ENCODE assay signal across 18 cellular contexts in genomic region chr2:232300894-232301387, GRCh38.
DNase-seq lines count a peak whose midpoint lies in the region; ATAC-seq, FAIRE-seq and TF ChIP-seq lines count a peak whose summit lies in the region.
"Had no signal": no experiment of that assay in that cellular context is flagged by ENCODE, and none has a peak within 500 bp of the region (broad histone marks: within the 10 kb centered on the region; RNA-seq: fewer than 3 reads in every experiment).

No MANE protein-coding gene starts in this region.

- POLR2A ChIA-PET in WTC11 (lab: Charles Lee), result no interaction called here
- POLR2A ChIA-PET in OCI-LY7 (lab: Charles Lee), result interaction anchor here (0.6 to 0.7 kb wide), 4 partner anchors 16 to 355 kb away, joined by 3 to 7 read pairs (median 4); no protein-coding TSS in a partner anchor

- H3K4me1 Mint-ChIP-seq in WTC11, result no peaks in the 10 kb centered on the region

- H3K9me3 Mint-ChIP-seq in WTC11, result no peaks in the 10 kb centered on the region
- H3K9me3 Mint-ChIP-seq: activated CD4-positive, alpha-beta memory T cell treated with anti-CD3 and anti-CD28 coated beads, Interleukin-2, amount 10 ng/mL, durations not matched to agents 7 days and 5 days; effector memory CD8-positive, alpha-beta T cell had no signal

- TF ChIP-seq CTCF in WTC11 (IDR thresholded peaks at IDR 0.05) (no peak), kidney epithelial cell (IDR thresholded peaks at IDR 0.05; ENCODE audit: insufficient read depth, low read length, poor library complexity, severe bottlenecking) (no peak), OCI-LY7 (conservative IDR thresholded peaks at IDR 0.05; ENCODE audit: low read length) (no peak)

- CTCF ChIA-PET in WTC11 (lab: Charles Lee), result interaction anchor here (0.6 to 2.1 kb wide), 6 partner anchors 8 to 401 kb away, joined by 3 to 9 read pairs (median 4); no protein-coding TSS in a partner anchor
- CTCF ChIA-PET in OCI-LY7 (lab: Charles Lee; ENCODE audit: unreplicated experiment), result no interaction called here

- H3K27ac ChIP-seq in BLaER1 treated with 17β-estradiol and CSF1 and Interleukin-3, amounts not matched to agents 10 nM and 100 nM, result peak overlapping the region in 9 of 11 experiments; percentile 26 to 79 (median 55); a peak in 15 of 22 replicates
- no peak overlapping the region for H3K27ac ChIP-seq in OCI-LY7 (ENCODE audit: low read depth, low read length, poor library complexity, severe bottlenecking)
- H3K27ac ChIP-seq: right lobe of liver, upper lobe of left lung had no signal

- peaks cover 21 to 58% (median 46%) of the 10 kb centered on the region in 11 experiments for H3K36me3 ChIP-seq in BLaER1 treated with 17β-estradiol and CSF1 and Interleukin-3, amounts not matched to agents 10 nM and 100 nM
- H3K36me3 ChIP-seq in kidney epithelial cell (ENCODE audit: control insufficient read depth, insufficient read depth, low read length), result no peaks in the 10 kb centered on the region
- no peaks in the 10 kb centered on the region for H3K36me3 ChIP-seq in OCI-LY7 (ENCODE audit: insufficient read depth, low read length)

- BruUV-seq in OCI-LY7 (replicated peaks; lab: Mats Ljungman, UMichigan), result no TSS peak

- DNase-seq in H54 (ENCODE audit: insufficient read length, low spot score) (peak; percentile 30), WTC11 (ENCODE audit: low spot score) (no peak), kidney epithelial cell (ENCODE audit: low read depth) (peak; percentile 12), amygdala (lab: John Stamatoyannopoulos, UW) (no peak), OCI-LY7 (ENCODE audit: low spot score) (no peak)
- DNase-seq: activated CD4-positive, alpha-beta memory T cell treated with anti-CD3 and anti-CD28 coated beads, Interleukin-2, amount 10 ng/mL, durations not matched to agents 7 days and 5 days; C1 segment of cervical spinal cord; effector memory CD8-positive, alpha-beta T cell; hippocampal formation; KG1; NCI-H446; right lobe of liver; upper lobe of left lung had no signal

- no peaks in the 10 kb centered on the region for H3K27me3 ChIP-seq in BLaER1 treated with 17β-estradiol and CSF1 and Interleukin-3, amounts not matched to agents 10 nM and 100 nM
- H3K27me3 ChIP-seq in kidney epithelial cell (ENCODE audit: control insufficient read depth, insufficient read depth, low read length), result no peaks in the 10 kb centered on the region
- H3K27me3 ChIP-seq: right lobe of liver, upper lobe of left lung had no signal

- FAIRE-seq in H54 (lab: Jason Lieb, UNC), result peak; percentile 33
- FAIRE-seq: GM12878 had no signal

- H3K36me3 Mint-ChIP-seq in WTC11, result no peaks in the 10 kb centered on the region; the same call in none of the 2 replicates

- no peak overlapping the region for H3K27ac Mint-ChIP-seq in WTC11
- H3K27ac Mint-ChIP-seq: activated CD4-positive, alpha-beta memory T cell treated with anti-CD3 and anti-CD28 coated beads, Interleukin-2, amount 10 ng/mL, durations not matched to agents 7 days and 5 days; effector memory CD8-positive, alpha-beta T cell had no signal

- H3K9ac ChIP-seq in BLaER1 treated with 17β-estradiol and CSF1 and Interleukin-3, amounts not matched to agents 10 nM and 100 nM, result peak overlapping the region in 1 of 11 experiments; percentile 37; a peak in 2 of 22 replicates

- no peaks in the 10 kb centered on the region for H3K27me3 Mint-ChIP-seq in WTC11 (ENCODE audit: low read depth)
- H3K27me3 Mint-ChIP-seq: activated CD4-positive, alpha-beta memory T cell treated with anti-CD3 and anti-CD28 coated beads, Interleukin-2, amount 10 ng/mL, durations not matched to agents 7 days and 5 days; effector memory CD8-positive, alpha-beta T cell had no signal

- intact Hi-C loops in OCI-LY7 (cut with micrococcal nuclease; ENCODE audit: unreplicated experiment), result no loop called here

- TF ChIP-seq POLR2A in H54 (IDR thresholded peaks at IDR 0.05; ENCODE audit: low read depth, low read length), result no peak

- H3K4me3 ChIP-seq in BLaER1 treated with 17β-estradiol and CSF1 and Interleukin-3, amounts not matched to agents 10 nM and 100 nM, result no peak overlapping the region
- H3K4me3 ChIP-seq in kidney epithelial cell (ENCODE audit: low read depth, low read length) (no peak overlapping the region), OCI-LY7 (ENCODE audit: low read depth, low read length, poor library complexity, severe bottlenecking) (no peak overlapping the region)
- H3K4me3 ChIP-seq: GM12878, right lobe of liver, upper lobe of left lung had no signal

- no peak overlapping the region for H3K4me3 Mint-ChIP-seq in WTC11
- H3K4me3 Mint-ChIP-seq: activated CD4-positive, alpha-beta memory T cell treated with anti-CD3 and anti-CD28 coated beads, Interleukin-2, amount 10 ng/mL, durations not matched to agents 7 days and 5 days; effector memory CD8-positive, alpha-beta T cell had no signal

- no peak overlapping the region for H2AFZ ChIP-seq in OCI-LY7 (ENCODE audit: low read length)

- H4K20me1 ChIP-seq in BLaER1 treated with 17β-estradiol and CSF1 and Interleukin-3, amounts not matched to agents 10 nM and 100 nM, result no peaks in the 10 kb centered on the region
- H4K20me1 ChIP-seq in OCI-LY7 (ENCODE audit: insufficient read depth, low read length), result no peaks in the 10 kb centered on the region

- H3K9me2 ChIP-seq in OCI-LY7 (ENCODE audit: insufficient read depth, low read length), result no peaks in the 10 kb centered on the region

- peaks cover 11 to 29% (median 18%) of the 10 kb centered on the region in 11 experiments for H3K9me3 ChIP-seq in BLaER1 treated with 17β-estradiol and CSF1 and Interleukin-3, amounts not matched to agents 10 nM and 100 nM (replicated peaks in 1 of 11)
- no peaks in the 10 kb centered on the region for H3K9me3 ChIP-seq in OCI-LY7 (ENCODE audit: low read length)
- H3K9me3 ChIP-seq: right lobe of liver, upper lobe of left lung had no signal

- ATAC-seq in WTC11, result no peak
- ATAC-seq in GM19328 (IDR thresholded peaks at IDR 0.05; ENCODE audit: unreplicated experiment), result no peak
- no peak for ATAC-seq in GM18858 (IDR thresholded peaks at IDR 0.05; ENCODE audit: unreplicated experiment)
- ATAC-seq: effector memory CD8-positive, alpha-beta T cell; GM12878; HCT116 had no signal

- H3K4me2 ChIP-seq in BLaER1 treated with 17β-estradiol and CSF1 and Interleukin-3, amounts not matched to agents 10 nM and 100 nM, result peak overlapping the region; percentile 13 to 91 (median 69); a peak in 19 of 22 replicates
- H3K4me2 ChIP-seq in OCI-LY7 (ENCODE audit: low read length), result no peak overlapping the region

- no peaks in the 10 kb centered on the region for H3K79me2 ChIP-seq in OCI-LY7 (ENCODE audit: insufficient read depth, low read depth, low read length)

- peaks cover 24 to 62% (median 43%) of the 10 kb centered on the region in 10 experiments for H3K4me1 ChIP-seq in BLaER1 treated with 17β-estradiol and CSF1 and Interleukin-3, amounts not matched to agents 10 nM and 100 nM
- no peaks in the 10 kb centered on the region for H3K4me1 ChIP-seq in OCI-LY7 (ENCODE audit: insufficient read depth, low read length, poor library complexity, severe bottlenecking)
- H3K4me1 ChIP-seq: right lobe of liver, upper lobe of left lung had no signal

TF ChIP-seq in WTC11, 78 proteins besides CTCF, POLR2A, EP300 and RAD21:
- TF ChIP-seq E2F4 (CRISPR knock-in tag; IDR thresholded peaks at IDR 0.05; ENCODE audit: borderline replicate concordance, low read depth) (no peak), USF1 (CRISPR knock-in tag; IDR thresholded peaks at IDR 0.05) (no peak), PREB (CRISPR knock-in tag; IDR thresholded peaks at IDR 0.05; ENCODE audit: borderline replicate concordance) (no peak), GABPB1 (CRISPR knock-in tag; IDR thresholded peaks at IDR 0.05) (0 out of 2 replicates have a peak, but pooled peaks have one; percentile 29), HMGXB4 (CRISPR knock-in tag; IDR thresholded peaks at IDR 0.05) (no peak)

Comparison
In these comparisons a context has a peak if more than half of its experiments do, and no peak if none do; other contexts are left out.
1. DNase-seq: peak in H54 (single experiment) and kidney epithelial cell (single experiment); none in WTC11 (single experiment), amygdala (0 of 56) and OCI-LY7 (single experiment).